15 cellular contexts compared by ENCODE assay signal in genomic region chr1:197486948-197487347, GRCh38.
DNase-seq lines count a peak whose midpoint lies in the region; FAIRE-seq and TF ChIP-seq lines count a peak whose summit lies in the region.
"Had no signal": no experiment of that assay in that cellular context is flagged by ENCODE, and none has a peak within 500 bp of the region (broad histone marks: within the 10 kb centered on the region; RNA-seq: fewer than 3 reads in every experiment).

No MANE protein-coding gene starts in this region.

- no peaks in the 10 kb centered on the region for H4K20me1 ChIP-seq in astrocyte (ENCODE audit: insufficient read depth, low read length)

- H3K27me3 Mint-ChIP-seq in astrocyte (ENCODE audit: low read depth, unreplicated experiment) = no peaks in the 10 kb centered on the region
- H3K27me3 Mint-ChIP-seq: activated naive CD4-positive, alpha-beta T cell treated with anti-CD3 and anti-CD28 coated beads, Interleukin-2, amount 10 ng/mL, durations not matched to agents 7 days and 5 days had no signal

- peak; percentile 51 for DNase-seq in Daoy (ENCODE audit: low read depth)
- DNase-seq in M059J (ENCODE audit: low read depth) = peak; percentile 18
- peak; percentile 5 for DNase-seq in astrocyte (ENCODE audit: low read depth)
- peak; percentile 48 to 58 for DNase-seq in lung microvascular endothelial cell (ENCODE audit: low read depth in 2 of 2)
- no peak for DNase-seq in NCI-H1694 treated with DMSO at 0.1 percent for 48 hours (lab: John Stamatoyannopoulos, UW)
- no peak for DNase-seq in MV-4-11 (lab: John Stamatoyannopoulos, UW)
- DNase-seq in KG1 (lab: John Stamatoyannopoulos, UW) = no peak
- DNase-seq: activated naive CD4-positive, alpha-beta T cell treated with anti-CD3 and anti-CD28 coated beads, Interleukin-2, amount 10 ng/mL, durations not matched to agents 7 days and 5 days; gastrocnemius medialis; T1000; testis had no signal

- no peaks in the 10 kb centered on the region for H3K9me3 ChIP-seq in astrocyte (ENCODE audit: insufficient read depth, low read depth, low read length)
- H3K9me3 ChIP-seq: gastrocnemius medialis, testis had no signal

- no peak overlapping the region for H3K9ac ChIP-seq in astrocyte (ENCODE audit: low read length)
- H3K9ac ChIP-seq: neural progenitor cell had no signal

- no peak overlapping the region for H3K27ac ChIP-seq in astrocyte (ENCODE audit: low read depth, low read length)
- H3K27ac ChIP-seq: gastrocnemius medialis, neural progenitor cell, PC-9, testis had no signal

- no peak overlapping the region for H3K4me2 ChIP-seq in astrocyte (ENCODE audit: low read length)
- H3K4me2 ChIP-seq: GM23338, neural progenitor cell, PC-9, smooth muscle cell had no signal

- TF ChIP-seq CTCF in astrocyte (IDR thresholded peaks at IDR 0.05; ENCODE audit: insufficient read depth, low read depth, low read length) = no peak

- H3K27me3 ChIP-seq in astrocyte (ENCODE audit: insufficient read depth, low read length) = no peaks in the 10 kb centered on the region
- H3K27me3 ChIP-seq: gastrocnemius medialis, neural progenitor cell, testis had no signal

- H3K4me1 Mint-ChIP-seq in astrocyte (ENCODE audit: low read depth, unreplicated experiment) = peaks cover 3% of the 10 kb centered on the region
- H3K4me1 Mint-ChIP-seq: GM23338, neural progenitor cell had no signal

- no peak overlapping the region for H3K27ac Mint-ChIP-seq in astrocyte (ENCODE audit: unreplicated experiment)
- H3K27ac Mint-ChIP-seq: activated naive CD4-positive, alpha-beta T cell treated with anti-CD3 and anti-CD28 coated beads, Interleukin-2, amount 10 ng/mL, durations not matched to agents 7 days and 5 days; GM23338; neural progenitor cell had no signal

- no peak overlapping the region for H3K4me3 Mint-ChIP-seq in astrocyte (ENCODE audit: unreplicated experiment)
- H3K4me3 Mint-ChIP-seq: activated naive CD4-positive, alpha-beta T cell treated with anti-CD3 and anti-CD28 coated beads, Interleukin-2, amount 10 ng/mL, durations not matched to agents 7 days and 5 days; GM23338; neural progenitor cell had no signal

- H3K79me2 ChIP-seq in astrocyte (ENCODE audit: insufficient read depth, low read length) = no peaks in the 10 kb centered on the region

- H2AFZ ChIP-seq in astrocyte (ENCODE audit: low read depth, low read length) = no peak overlapping the region
- H2AFZ ChIP-seq: GM23338, neural progenitor cell, PC-9 had no signal

- no peaks in the 10 kb centered on the region for H3K9me3 Mint-ChIP-seq in astrocyte (ENCODE audit: unreplicated experiment)
- H3K9me3 Mint-ChIP-seq: activated naive CD4-positive, alpha-beta T cell treated with anti-CD3 and anti-CD28 coated beads, Interleukin-2, amount 10 ng/mL, durations not matched to agents 7 days and 5 days; GM23338; neural progenitor cell had no signal

- FAIRE-seq in astrocyte (lab: Jason Lieb, UNC) = no peak

- H3K36me3 Mint-ChIP-seq in astrocyte (ENCODE audit: low read depth, unreplicated experiment) = no peaks in the 10 kb centered on the region
- H3K36me3 Mint-ChIP-seq: activated naive CD4-positive, alpha-beta T cell treated with anti-CD3 and anti-CD28 coated beads, Interleukin-2, amount 10 ng/mL, durations not matched to agents 7 days and 5 days; neural progenitor cell had no signal

- no peak overlapping the region for H3K4me3 ChIP-seq in astrocyte (ENCODE audit: insufficient read depth, low read depth, low read length)
- H3K4me3 ChIP-seq: gastrocnemius medialis, GM23338, neural progenitor cell, PC-9, smooth muscle cell, testis had no signal

- H3K4me1 ChIP-seq in astrocyte (ENCODE audit: insufficient read depth, low read length) = no peaks in the 10 kb centered on the region
- H3K4me1 ChIP-seq: gastrocnemius medialis, neural progenitor cell, testis had no signal

- no peaks in the 10 kb centered on the region for H3K36me3 ChIP-seq in astrocyte (ENCODE audit: insufficient read depth, low read length)
- H3K36me3 ChIP-seq: gastrocnemius medialis, neural progenitor cell had no signal

Comparison
In these comparisons a context has a peak if more than half of its experiments do, and no peak if none do; other contexts are left out.
1. DNase-seq: peak in Daoy (single experiment), M059J (single experiment), astrocyte (single experiment) and lung microvascular endothelial cell (2 of 2); none in NCI-H1694 treated with DMSO at 0.1 percent for 48 hours (single experiment), MV-4-11 (single experiment) and KG1 (single experiment).